24 cellular contexts compared by ENCODE assay signal in the genomic region with DNA sequence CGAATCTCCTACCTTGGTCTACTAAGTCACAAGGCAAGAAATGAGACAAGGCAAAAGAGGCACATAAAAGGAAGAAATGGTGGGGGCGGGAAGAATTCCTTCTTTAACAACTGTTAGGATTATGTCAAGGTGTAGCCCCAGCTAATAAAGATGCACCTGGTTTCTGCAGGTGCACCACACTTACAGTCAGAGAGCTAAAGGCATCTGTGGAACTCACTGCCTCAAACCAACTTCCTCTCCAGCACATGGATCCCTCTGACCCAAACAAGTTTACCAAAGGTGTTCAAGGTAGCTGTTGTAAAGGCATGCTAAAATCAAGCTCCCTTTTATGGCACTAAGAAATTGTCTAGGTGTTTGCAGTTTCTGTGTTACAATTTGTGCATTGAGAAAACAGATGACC.
"Had no signal": no experiment of that assay in that cellular context is flagged by ENCODE, and none has a peak within 500 bp of the region (broad histone marks: within the 10 kb centered on the region; RNA-seq: fewer than 3 reads in every experiment).

No MANE protein-coding gene starts in this region.

- H3K9me3 ChIP-seq: breast epithelium, spleen, suprapubic skin, tibial artery, upper lobe of right lung had no signal

- H3K36me3 ChIP-seq: breast epithelium, heart right ventricle, left lung, spleen, suprapubic skin, tibial artery, upper lobe of right lung had no signal

- H3K27ac Mint-ChIP-seq: activated CD4-positive, alpha-beta memory T cell treated with anti-CD3 and anti-CD28 coated beads, Interleukin-2, amount 10 ng/mL, durations not matched to agents 7 days and 5 days; activated CD4-positive, alpha-beta T cell treated with anti-CD3 and anti-CD28 coated beads, Interleukin-2, amount 10 ng/mL, durations not matched to agents 24 days and 14 days; activated T-cell treated with anti-CD3 and anti-CD28 coated beads, Interleukin-2, amount 50 U/mL, for 24 hours; dendritic cell treated with granulocyte-macrophage colony-stimulating factor and Interleukin-4, amounts not matched to agents 40 ng/mL and 50 ng/mL, for 4 days; endodermal cell; naive B cell; T-helper 1 cell treated with Interleukin-12 subunit alpha and Interleukin-12 subunit beta and Interleukin-4 antibody, amounts not matched to agents 30 μg/mL and 1 μg/mL, for 36 hours had no signal

- H3K4me3 Mint-ChIP-seq: activated CD4-positive, alpha-beta memory T cell treated with anti-CD3 and anti-CD28 coated beads, Interleukin-2, amount 10 ng/mL, durations not matched to agents 7 days and 5 days; activated CD4-positive, alpha-beta T cell treated with anti-CD3 and anti-CD28 coated beads, Interleukin-2, amount 10 ng/mL, durations not matched to agents 24 days and 14 days; activated T-cell treated with anti-CD3 and anti-CD28 coated beads, Interleukin-2, amount 50 U/mL, for 24 hours; dendritic cell treated with granulocyte-macrophage colony-stimulating factor and Interleukin-4, amounts not matched to agents 40 ng/mL and 50 ng/mL, for 4 days; endodermal cell; naive B cell; T-helper 1 cell treated with Interleukin-12 subunit alpha and Interleukin-12 subunit beta and Interleukin-4 antibody, amounts not matched to agents 30 μg/mL and 1 μg/mL, for 36 hours had no signal

- H3K27me3 ChIP-seq: breast epithelium, foreskin keratinocyte, heart right ventricle, left lung, spleen, suprapubic skin, tibial artery, upper lobe of right lung had no signal

- DNase-seq: activated CD4-positive, alpha-beta memory T cell treated with anti-CD3 and anti-CD28 coated beads, Interleukin-2, amount 10 ng/mL, durations not matched to agents 7 days and 5 days; activated CD4-positive, alpha-beta T cell treated with anti-CD3 and anti-CD28 coated beads, Interleukin-2, amount 10 ng/mL, durations not matched to agents 24 days and 14 days; activated CD4-positive, CD25-positive, alpha-beta regulatory T cell treated with anti-CD3 and anti-CD28 coated beads, Interleukin-2, amount 50 U/mL, for 72 hours; activated CD8-positive, alpha-beta memory T cell treated with anti-CD3 and anti-CD28 coated beads, Interleukin-2, amount 50 U/mL, for 48 hours; activated gamma-delta T cell; activated naive CD4-positive, alpha-beta T cell treated with anti-CD3 and anti-CD28 coated beads, Interleukin-2, amount 50 U/mL, for 16 hours; activated T-cell treated with anti-CD3 and anti-CD28 coated beads, Interleukin-2, amount 50 U/mL, for 24 hours; central memory CD4-positive, alpha-beta T cell; endodermal cell; foreskin keratinocyte; heart right ventricle; left lung; naive B cell; right cardiac atrium; spleen; stimulated activated naive CD4-positive, alpha-beta T cell; T-helper 9 cell; tibial artery; upper lobe of right lung had no signal

- H3K27me3 Mint-ChIP-seq: activated CD4-positive, alpha-beta memory T cell treated with anti-CD3 and anti-CD28 coated beads, Interleukin-2, amount 10 ng/mL, durations not matched to agents 7 days and 5 days; activated T-cell treated with anti-CD3 and anti-CD28 coated beads, Interleukin-2, amount 50 U/mL, for 24 hours; dendritic cell treated with granulocyte-macrophage colony-stimulating factor and Interleukin-4, amounts not matched to agents 40 ng/mL and 50 ng/mL, for 4 days; naive B cell had no signal

- H3K4me3 ChIP-seq: breast epithelium, heart right ventricle, left lung, spleen, suprapubic skin, tibial artery, upper lobe of right lung had no signal

- ATAC-seq: esophagus mucosa, foreskin keratinocyte, heart right ventricle, left lung, right cardiac atrium, upper lobe of right lung had no signal

- H3K36me3 Mint-ChIP-seq: naive B cell had no signal

- H3K9me3 Mint-ChIP-seq: activated CD4-positive, alpha-beta memory T cell treated with anti-CD3 and anti-CD28 coated beads, Interleukin-2, amount 10 ng/mL, durations not matched to agents 7 days and 5 days; activated T-cell treated with anti-CD3 and anti-CD28 coated beads, Interleukin-2, amount 50 U/mL, for 24 hours; dendritic cell treated with granulocyte-macrophage colony-stimulating factor and Interleukin-4, amounts not matched to agents 40 ng/mL and 50 ng/mL, for 4 days; endodermal cell had no signal

- H3K27ac ChIP-seq: foreskin keratinocyte, left lung, suprapubic skin, upper lobe of right lung had no signal

- H3K4me1 Mint-ChIP-seq: naive B cell had no signal
